ENCODE assay signal across 21 cellular contexts in genomic region chr20:24033151-24033550, GRCh38. TPM values are rescaled to one million over a fixed set of nuclear protein-coding genes. Genes with fewer than 3 reads are reported as not detected.
A peak's percentile ranks its signal among the peaks of the same experiment; 100 is the strongest.
DNase-seq lines count a peak whose midpoint lies in the region; ATAC-seq and TF ChIP-seq lines count a peak whose summit lies in the region.
"Had no signal": no experiment of that assay in that cellular context is flagged by ENCODE, and none has a peak within 500 bp of the region (broad histone marks: within the 10 kb centered on the region; RNA-seq: fewer than 3 reads in every experiment).

No MANE protein-coding gene starts in this region.

- peak overlapping the region; percentile 3; the same call in 1 of the 2 replicates for H3K27ac ChIP-seq in HL-60 (replicated peaks)
- H3K27ac ChIP-seq in GM23338 (ENCODE audit: low read depth): no peak overlapping the region
- H3K27ac ChIP-seq: right atrium auricular region, thyroid gland had no signal

- no peaks in the 10 kb centered on the region for H3K36me3 Mint-ChIP-seq in activated T-cell treated with anti-CD3 and anti-CD28 coated beads, Interleukin-2, amount 50 U/mL, for 24 hours (ENCODE audit: low read depth)
- peaks cover 21% of the 10 kb centered on the region for H3K36me3 Mint-ChIP-seq in activated T-helper 2 cell treated with anti-CD3 and anti-CD28 coated beads, Interferon-gamma antibody, Interleukin-2, Interleukin-4, amounts not matched to agents 10 μg/mL and 5 μg/mL and 100 μg/mL, durations not matched to agents 14 hours and 24 hours and 36 hours (ENCODE audit: low read depth)
- H3K36me3 Mint-ChIP-seq in natural killer cell treated with Interleukin-12 subunit alpha and Interleukin-12 subunit beta and Interleukin-15 and Interleukin-18, amount 100 ng/mL, for 72 hours: peaks cover 5% of the 10 kb centered on the region
- H3K36me3 Mint-ChIP-seq in GM23338 (ENCODE audit: low read depth): no peaks in the 10 kb centered on the region
- H3K36me3 Mint-ChIP-seq: CD14-positive monocyte had no signal

- H3K79me2 ChIP-seq in GM23338 (replicated peaks; ENCODE audit: insufficient read depth): no peaks in the 10 kb centered on the region

- H3F3A ChIP-seq in GM23338 (replicated peaks; ENCODE audit: low read depth): no peaks in the 10 kb centered on the region

- no peaks in the 10 kb centered on the region for H4K20me1 ChIP-seq in GM23338 (replicated peaks; ENCODE audit: insufficient read depth)

- H3K4me1 Mint-ChIP-seq in activated T-cell treated with anti-CD3 and anti-CD28 coated beads, Interleukin-2, amount 50 U/mL, for 24 hours (ENCODE audit: low read depth): peaks cover 28% of the 10 kb centered on the region
- peaks cover 34% of the 10 kb centered on the region for H3K4me1 Mint-ChIP-seq in activated T-helper 2 cell treated with anti-CD3 and anti-CD28 coated beads, Interferon-gamma antibody, Interleukin-2, Interleukin-4, amounts not matched to agents 10 μg/mL and 5 μg/mL and 100 μg/mL, durations not matched to agents 14 hours and 24 hours and 36 hours (ENCODE audit: low read depth)
- H3K4me1 Mint-ChIP-seq in natural killer cell treated with Interleukin-12 subunit alpha and Interleukin-12 subunit beta and Interleukin-15 and Interleukin-18, amount 100 ng/mL, for 72 hours (ENCODE audit: low read depth in 2 of 2): peaks cover 26 to 43% of the 10 kb centered on the region in 2 donors
- H3K4me1 Mint-ChIP-seq in GM23338: no peaks in the 10 kb centered on the region

- H3K4me3 Mint-ChIP-seq in activated T-cell treated with anti-CD3 and anti-CD28 coated beads, Interleukin-2, amount 50 U/mL, for 24 hours: no peak overlapping the region
- H3K4me3 Mint-ChIP-seq in activated T-helper 2 cell treated with anti-CD3 and anti-CD28 coated beads, Interferon-gamma antibody, Interleukin-2, Interleukin-4, amounts not matched to agents 10 μg/mL and 5 μg/mL and 100 μg/mL, durations not matched to agents 14 hours and 24 hours and 36 hours (ENCODE audit: low read depth): no peak overlapping the region
- peak overlapping the region; percentile 79 for H3K4me3 Mint-ChIP-seq in natural killer cell treated with Interleukin-12 subunit alpha and Interleukin-12 subunit beta and Interleukin-15 and Interleukin-18, amount 100 ng/mL, for 72 hours
- H3K4me3 Mint-ChIP-seq in GM23338: no peak overlapping the region
- H3K4me3 Mint-ChIP-seq: CD14-positive monocyte had no signal

- H3K4me3 ChIP-seq in HL-60 (replicated peaks; ENCODE audit: insufficient read depth, low read length): no peak overlapping the region
- no peak overlapping the region for H3K4me3 ChIP-seq in GM23338
- H3K4me3 ChIP-seq: right atrium auricular region, thyroid gland had no signal

- H3K36me3 ChIP-seq in GM23338 (ENCODE audit: insufficient read depth): no peaks in the 10 kb centered on the region
- H3K36me3 ChIP-seq: right atrium auricular region, thyroid gland had no signal

- TF ChIP-seq CTCF in HL-60 (IDR thresholded peaks at IDR 0.05; ENCODE audit: insufficient read depth, low read length) (no peak), GM23338 (conservative IDR thresholded peaks at IDR 0.05; ENCODE audit: low read depth in 2 of 2) (no peak)

- DNase-seq in activated T-cell treated with anti-CD3 and anti-CD28 coated beads, Interleukin-2, amount 50 U/mL, for 24 hours: no peak
- DNase-seq in activated T-cell treated with anti-CD3 and anti-CD28 coated beads for 4 hours: no peak
- DNase-seq in HL-60 (ENCODE audit: low read depth in 1 of 2, low spot score in 1 of 2): no peak
- no peak for DNase-seq in activated T-helper 2 cell treated with anti-CD3 and anti-CD28 coated beads, Interferon-gamma antibody, Interleukin-2, Interleukin-4, amounts not matched to agents 10 μg/mL and 5 μg/mL and 100 μg/mL, durations not matched to agents 14 hours and 24 hours and 36 hours (ENCODE audit: low spot score)
- DNase-seq in natural killer cell treated with Interleukin-12 subunit alpha and Interleukin-12 subunit beta and Interleukin-15 and Interleukin-18, amount 100 ng/mL, for 72 hours (ENCODE audit: low spot score): no peak
- DNase-seq in GM23338 (ENCODE audit: low spot score): no peak
- DNase-seq: ACHN, activated gamma-delta T cell, cerebellar nuclear complex, erythroblast, foreskin melanocyte, mammary epithelial cell, NCI-H2171, thyroid gland had no signal

- H2AFZ ChIP-seq in GM23338: no peak overlapping the region

- H3K27ac Mint-ChIP-seq in activated T-cell treated with anti-CD3 and anti-CD28 coated beads, Interleukin-2, amount 50 U/mL, for 24 hours: peak overlapping the region; percentile 58
- H3K27ac Mint-ChIP-seq in activated T-helper 2 cell treated with anti-CD3 and anti-CD28 coated beads, Interferon-gamma antibody, Interleukin-2, Interleukin-4, amounts not matched to agents 10 μg/mL and 5 μg/mL and 100 μg/mL, durations not matched to agents 14 hours and 24 hours and 36 hours: peak overlapping the region; percentile 60
- peak overlapping the region; percentile 81 to 90 for H3K27ac Mint-ChIP-seq in natural killer cell treated with Interleukin-12 subunit alpha and Interleukin-12 subunit beta and Interleukin-15 and Interleukin-18, amount 100 ng/mL, for 72 hours
- H3K27ac Mint-ChIP-seq in GM23338: no peak overlapping the region
- H3K27ac Mint-ChIP-seq: CD14-positive monocyte had no signal

- intact Hi-C loops in activated T-helper 2 cell treated with anti-CD3 and anti-CD28 coated beads, Interferon-gamma antibody, Interleukin-2, Interleukin-4, amounts not matched to agents 10 μg/mL and 5 μg/mL and 100 μg/mL, durations not matched to agents 14 hours and 24 hours and 36 hours (cut with micrococcal nuclease): no loop called here

- H3K27me3 Mint-ChIP-seq in activated T-cell treated with anti-CD3 and anti-CD28 coated beads, Interleukin-2, amount 50 U/mL, for 24 hours: no peaks in the 10 kb centered on the region
- no peaks in the 10 kb centered on the region for H3K27me3 Mint-ChIP-seq in activated T-helper 2 cell treated with anti-CD3 and anti-CD28 coated beads, Interferon-gamma antibody, Interleukin-2, Interleukin-4, amounts not matched to agents 10 μg/mL and 5 μg/mL and 100 μg/mL, durations not matched to agents 14 hours and 24 hours and 36 hours (ENCODE audit: low read depth)
- no peaks in the 10 kb centered on the region for H3K27me3 Mint-ChIP-seq in natural killer cell treated with Interleukin-12 subunit alpha and Interleukin-12 subunit beta and Interleukin-15 and Interleukin-18, amount 100 ng/mL, for 72 hours
- no peaks in the 10 kb centered on the region for H3K27me3 Mint-ChIP-seq in GM23338 (ENCODE audit: insufficient read depth, low read depth, poor library complexity)

- no peak overlapping the region for H3K4me2 ChIP-seq in GM23338

- H3K27me3 ChIP-seq in HL-60 (ENCODE audit: insufficient read depth, poor library complexity, severe bottlenecking) (no peaks in the 10 kb centered on the region), GM23338 (ENCODE audit: insufficient read depth) (no peaks in the 10 kb centered on the region)
- H3K27me3 ChIP-seq: right atrium auricular region, thyroid gland had no signal

- ATAC-seq in natural killer cell treated with Interleukin-12 subunit alpha and Interleukin-12 subunit beta and Interleukin-15 and Interleukin-18, amount 100 ng/mL, for 72 hours: peak; percentile 85 to 86
- no peak for ATAC-seq in GM21367 (IDR thresholded peaks at IDR 0.05; ENCODE audit: unreplicated experiment)
- no peak for ATAC-seq in HG03565 (IDR thresholded peaks at IDR 0.05; ENCODE audit: unreplicated experiment)
- no peak for ATAC-seq in GM23338
- ATAC-seq: Right ventricle myocardium inferior had no signal

- peaks cover 14% of the 10 kb centered on the region for H3K9me2 ChIP-seq in GM23338 (ENCODE audit: insufficient read depth)

- peaks cover 2% of the 10 kb centered on the region for H3K9me3 Mint-ChIP-seq in activated T-cell treated with anti-CD3 and anti-CD28 coated beads, Interleukin-2, amount 50 U/mL, for 24 hours
- H3K9me3 Mint-ChIP-seq in activated T-helper 2 cell treated with anti-CD3 and anti-CD28 coated beads, Interferon-gamma antibody, Interleukin-2, Interleukin-4, amounts not matched to agents 10 μg/mL and 5 μg/mL and 100 μg/mL, durations not matched to agents 14 hours and 24 hours and 36 hours: peaks cover 13% of the 10 kb centered on the region
- no peaks in the 10 kb centered on the region for H3K9me3 Mint-ChIP-seq in natural killer cell treated with Interleukin-12 subunit alpha and Interleukin-12 subunit beta and Interleukin-15 and Interleukin-18, amount 100 ng/mL, for 72 hours
- no peaks in the 10 kb centered on the region for H3K9me3 Mint-ChIP-seq in GM23338

- no peaks in the 10 kb centered on the region for H3K4me1 ChIP-seq in GM23338 (ENCODE audit: insufficient read depth)
- H3K4me1 ChIP-seq: right atrium auricular region had no signal

TF ChIP-seq in GM23338, 12 proteins besides CTCF, POLR2A, EP300 and RAD21 (continues in another document):
- TF ChIP-seq ZNF331 (CRISPR knock-in tag; IDR thresholded peaks at IDR 0.05; ENCODE audit: low read depth): no peak

RNA-seq across cellular contexts. Expression of gene GGTLC1, which starts 44.6 kb away (rescaled TPM):
- not detected in 2 replicates for total RNA-seq in activated T-helper 2 cell treated with anti-CD3 and anti-CD28 coated beads, Interferon-gamma antibody, Interleukin-2, Interleukin-4, amounts not matched to agents 10 μg/mL and 5 μg/mL and 100 μg/mL, durations not matched to agents 14 hours and 24 hours and 36 hours
- total RNA-seq in natural killer cell treated with Interleukin-12 subunit alpha and Interleukin-12 subunit beta and Interleukin-15 and Interleukin-18, amount 100 ng/mL, for 72 hours: not detected
- not detected in 2 replicates for total RNA-seq in GM23338 (2014; rRNA removed; shearing (Covaris generic))
- polyA plus RNA-seq in GM23338 (2016; fragmentation: Nextera tagmentation; extraction: Ambion mirVana): not detected in 2 replicates
- total RNA-seq: kidney epithelial cell, mammary epithelial cell, osteocyte, right atrium auricular region, Right ventricle myocardium inferior had no signal
- polyA plus RNA-seq: CD14-positive monocyte, mammary epithelial cell had no signal

Comparison
In these comparisons a context has a peak if more than half of its experiments do, and no peak if none do; other contexts are left out.
1. ATAC-seq: peak in natural killer cell treated with Interleukin-12 subunit alpha and Interleukin-12 subunit beta and Interleukin-15 and Interleukin-18, amount 100 ng/mL, for 72 hours (2 of 2); none in GM21367 (single experiment), HG03565 (single experiment) and GM23338 (single experiment).